ENCODE assay signal across 1 cellular context in genomic region chr2:237935740-237936452, GRCh38.
TF ChIP-seq lines count a peak whose summit lies in the region.

No MANE protein-coding gene starts in this region.

TF ChIP-seq in SK-N-SH treated with all-trans-retinoic acid at 6 μM for 48 hours, 23 proteins besides CTCF, POLR2A, EP300 and RAD21 (continued from another document):
- no peak for TF ChIP-seq PATZ1 (CRISPR knock-in tag; IDR thresholded peaks at IDR 0.05; ENCODE audit: borderline replicate concordance)
